Comparison of ENCODE assay signal across 11 cellular contexts in the genomic region with DNA sequence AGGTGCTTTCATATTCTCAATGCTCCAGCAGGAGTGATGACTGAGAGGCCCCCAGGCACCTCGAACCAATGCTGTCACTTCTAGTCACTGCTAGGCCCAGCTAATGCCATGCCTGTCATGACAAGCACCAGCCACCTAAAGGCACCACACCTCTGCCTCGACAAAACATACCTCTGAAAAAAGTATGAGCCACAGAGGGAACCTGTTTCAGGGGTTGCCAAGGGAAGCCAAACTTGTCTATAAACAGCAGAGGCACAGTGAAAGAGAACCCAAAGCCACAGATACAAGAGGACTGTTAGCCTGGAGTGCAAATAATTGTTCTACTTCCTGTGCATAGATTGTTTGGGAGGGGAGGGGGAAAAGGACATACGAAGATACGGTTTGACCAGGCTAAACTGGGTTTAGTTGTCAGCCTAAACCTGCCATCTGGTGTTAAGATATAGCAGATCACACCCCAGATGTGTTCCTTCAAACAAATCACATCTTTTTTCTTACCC. TPM values are rescaled to one million over a fixed set of nuclear protein-coding genes. Genes with fewer than 3 reads are reported as not detected.
DNase-seq lines count a peak whose midpoint lies in the region; ATAC-seq and TF ChIP-seq lines count a peak whose summit lies in the region.
"Had no signal": no experiment of that assay in that cellular context is flagged by ENCODE, and none has a peak within 500 bp of the region (broad histone marks: within the 10 kb centered on the region; RNA-seq: fewer than 3 reads in every experiment).

No MANE protein-coding gene starts in this region.

- no peak overlapping the region for H3K27ac Mint-ChIP-seq in CD4-positive, alpha-beta T cell
- H3K27ac Mint-ChIP-seq: CD8-positive, alpha-beta memory T cell had no signal

- H3K79me1 ChIP-seq in IMR-90 (ENCODE audit: low read depth in 1 of 2, low read length in 2 of 2) = peaks cover 29 to 56% of the 10 kb centered on the region in 2 experiments

- peak overlapping the region; percentile 94 for H2BK20ac ChIP-seq in IMR-90 (ENCODE audit: low read depth, low read length)

- H3K4ac ChIP-seq in IMR-90 (ENCODE audit: low read depth, low read length) = peak overlapping the region; percentile 99

- H3K56ac ChIP-seq in IMR-90 (ENCODE audit: extremely low read depth, insufficient read depth, low read length) = peak overlapping the region; percentile 60

- H3K14ac ChIP-seq in IMR-90 (replicated peaks; ENCODE audit: low read depth, low read length) = peak overlapping the region; percentile 98

- peak overlapping the region; percentile 97 for H2BK5ac ChIP-seq in IMR-90 (ENCODE audit: low read depth, low read length, poor library complexity, severe bottlenecking)

- peak overlapping the region; percentile 96 for H4K91ac ChIP-seq in IMR-90 (ENCODE audit: insufficient read depth, low read depth, low read length)

- no peaks in the 10 kb centered on the region for H3K36me3 ChIP-seq in A673 (ENCODE audit: insufficient read depth, low read length, poor library complexity, severe bottlenecking)
- H3K36me3 ChIP-seq in IMR-90 (ENCODE audit: control insufficient read depth, insufficient read depth, low read length) = peaks cover 1% of the 10 kb centered on the region; the same call in 1 of the 2 replicates
- H3K36me3 ChIP-seq in hepatocyte (replicated peaks; ENCODE audit: insufficient read depth, low read depth) = no peaks in the 10 kb centered on the region

- peaks cover 14% of the 10 kb centered on the region for H3K9me1 ChIP-seq in IMR-90 (ENCODE audit: insufficient read depth, low read length)

- peak overlapping the region; percentile 82 to 95 for H4K8ac ChIP-seq in IMR-90 (ENCODE audit: low read depth in 2 of 2, low read length in 2 of 2)

- H3K27me3 Mint-ChIP-seq in CD4-positive, alpha-beta T cell = peaks cover 22% of the 10 kb centered on the region
- H3K27me3 Mint-ChIP-seq: CD8-positive, alpha-beta memory T cell had no signal

- dilution Hi-C loops in IMR-90 (cut with HindIII; ENCODE audit: low sequenced_read_pairs, unreplicated experiment) = no loop called here

- intact Hi-C loops in A673 (cut with micrococcal nuclease; ENCODE audit: unreplicated experiment) (no loop called here), IMR-90 (cut with micrococcal nuclease) (loop anchor here (5.0 to 10.0 kb wide), 3 partner anchors 97 to 402 kb away; no protein-coding TSS in a partner anchor)
- intact Hi-C loops in CD4-positive, alpha-beta T cell (cut with DNase I, micrococcal nuclease) = no loop called here

- DNase-seq in A673 (ENCODE audit: low spot score) (peak; percentile 8), IMR-90 (peak; percentile 85), hepatocyte (ENCODE audit: low spot score) (peak; percentile 37)
- no peak for DNase-seq in activated CD8-positive, alpha-beta memory T cell treated with anti-CD3 and anti-CD28 coated beads for 24 hours
- DNase-seq in CD4-positive, alpha-beta T cell = no peak
- no peak for DNase-seq in activated effector memory CD4-positive, alpha-beta T cell treated with anti-CD3 and anti-CD28 coated beads, Interleukin-2, amount 50 U/mL, for 16 hours
- DNase-seq: CD8-positive, alpha-beta memory T cell; SIG-M5 had no signal

- H4K20me1 ChIP-seq in IMR-90 (ENCODE audit: insufficient read depth, low read length) = no peaks in the 10 kb centered on the region
- no peaks in the 10 kb centered on the region for H4K20me1 ChIP-seq in hepatocyte (ENCODE audit: insufficient read depth, poor library complexity, severe bottlenecking)

- peak overlapping the region; percentile 94 for H2AK9ac ChIP-seq in IMR-90 (replicated peaks; ENCODE audit: low read depth, low read length, poor library complexity)

- H3K9ac ChIP-seq in IMR-90 (ENCODE audit: low read depth, low read length) = peak overlapping the region; percentile 54

- peak; percentile 44 for TF ChIP-seq RAD21 in IMR-90 (IDR thresholded peaks at IDR 0.05; ENCODE audit: low read length)

- peaks cover 2% of the 10 kb centered on the region for H3K9me3 Mint-ChIP-seq in CD4-positive, alpha-beta T cell

- H2BK15ac ChIP-seq in IMR-90 (ENCODE audit: low read depth, low read length) = peak overlapping the region; percentile 86

- H3K23ac ChIP-seq in IMR-90 (ENCODE audit: low read depth, low read length) = peak overlapping the region; percentile 96

- in situ Hi-C loops in IMR-90 (cut with MboI; ENCODE audit: low sequenced_read_pairs) = no loop called here

- peak overlapping the region; percentile 98 for H2BK120ac ChIP-seq in IMR-90 (ENCODE audit: low read depth, low read length)

- H3K4me1 ChIP-seq in A673 (ENCODE audit: insufficient read depth, low read length, poor library complexity, severe bottlenecking) (no peaks in the 10 kb centered on the region), IMR-90 (ENCODE audit: control insufficient read depth, insufficient read depth, low read length) (peaks cover 18% of the 10 kb centered on the region), hepatocyte (ENCODE audit: insufficient read depth) (peaks cover 40% of the 10 kb centered on the region)

- POLR2A ChIA-PET in A673 (lab: Charles Lee; ENCODE audit: low non-redundant PET) (no interaction called here), IMR-90 (lab: Charles Lee; ENCODE audit: unreplicated experiment) (no interaction called here)
- POLR2A ChIA-PET in CD4-positive, alpha-beta T cell (lab: Charles Lee) = no interaction called here

- no peaks in the 10 kb centered on the region for H3K4me1 Mint-ChIP-seq in CD4-positive, alpha-beta T cell (ENCODE audit: low read depth)
- H3K4me1 Mint-ChIP-seq: CD8-positive, alpha-beta memory T cell had no signal

- H3K27ac ChIP-seq in A673 (ENCODE audit: low read depth, low read length, poor library complexity, severe bottlenecking) (no peak overlapping the region), IMR-90 (ENCODE audit: insufficient read depth, low read length) (peak overlapping the region; percentile 92), VCaP (peak overlapping the region; percentile 79), hepatocyte (peak overlapping the region; percentile 82)
- H3K27ac ChIP-seq in CD4-positive, alpha-beta T cell (ENCODE audit: low read depth, low read length) = no peak overlapping the region
- H3K27ac ChIP-seq: HL-60 had no signal

- TF ChIP-seq POLR2A in IMR-90 (IDR thresholded peaks at IDR 0.05; ENCODE audit: low read depth, low read length) = no peak

- H3K9me2 ChIP-seq in hepatocyte (replicated peaks; ENCODE audit: insufficient read depth) = no peaks in the 10 kb centered on the region

- ATAC-seq in IMR-90 (ENCODE audit: low read depth) (peak; percentile 22), HG03175 (IDR thresholded peaks at IDR 0.05; ENCODE audit: unreplicated experiment) (no peak)
- ATAC-seq in CD4-positive, alpha-beta T cell (ENCODE audit: poor library complexity) = no peak

- peak overlapping the region; percentile 78 for H3K18ac ChIP-seq in IMR-90 (ENCODE audit: low read depth, low read length)

- H3K4me3 ChIP-seq in A673 (ENCODE audit: low read depth, low read length, poor library complexity, severe bottlenecking) (no peak overlapping the region), IMR-90 (ENCODE audit: insufficient read depth, low read depth, low read length) (no peak overlapping the region), hepatocyte (no peak overlapping the region)

- TF ChIP-seq CTCF in A673 (conservative IDR thresholded peaks at IDR 0.05; ENCODE audit: low read depth, low read length) = no peak
- peak; percentile 32 for TF ChIP-seq CTCF in IMR-90 (conservative IDR thresholded peaks at IDR 0.05; ENCODE audit: low read depth, low read length)
- TF ChIP-seq CTCF in VCaP (conservative IDR thresholded peaks at IDR 0.05) = peak; percentile 71
- TF ChIP-seq CTCF in hepatocyte (IDR thresholded peaks at IDR 0.05; ENCODE audit: poor library complexity) = peak; percentile 24
- TF ChIP-seq CTCF in CD4-positive, alpha-beta T cell (IDR thresholded peaks at IDR 0.05) = no peak

- H2AFZ ChIP-seq in IMR-90 (replicated peaks; ENCODE audit: low read length, poor library complexity) (peak overlapping the region; percentile 80), hepatocyte (no peak overlapping the region)

- CTCF ChIA-PET in A673 (lab: Charles Lee) = no interaction called here
- CTCF ChIA-PET in IMR-90 (lab: Yijun Ruan, JAX) = interaction anchor here (0.7 kb wide), 1 partner anchor 9 kb away, joined by 3 read pairs; no protein-coding TSS in a partner anchor
- CTCF ChIA-PET in CD4-positive, alpha-beta T cell (lab: Charles Lee) = no interaction called here

- WGBS in IMR-90 (ENCODE audit: extremely low coverage in 2 of 2, insufficient read length in 1 of 2), 2 experiments = no CpG with 5 or more reads among the region's 4 CpGs
- WGBS in hepatocyte (ENCODE audit: low lambda C conversion rate, missing lambda C conversion rate) = 20% methylated on average over 4 of the region's 4 CpGs

- no TSS peak for BruUV-seq in A673 (replicated peaks; lab: Mats Ljungman, UMichigan)
- no TSS peak for BruUV-seq in IMR-90 (replicated peaks; lab: Mats Ljungman, UMichigan)

- H3K79me2 ChIP-seq in hepatocyte = peaks cover 8% of the 10 kb centered on the region

- H3K4me2 ChIP-seq in IMR-90 (ENCODE audit: low read depth, low read length) = peak overlapping the region; percentile 21
- peak overlapping the region; percentile 53 for H3K4me2 ChIP-seq in hepatocyte

- no peaks in the 10 kb centered on the region for H3K36me3 Mint-ChIP-seq in CD4-positive, alpha-beta T cell (ENCODE audit: low read depth)
- H3K36me3 Mint-ChIP-seq: CD8-positive, alpha-beta memory T cell had no signal

- H4K5ac ChIP-seq in IMR-90 (ENCODE audit: low read depth, low read length) = peak overlapping the region; percentile 65

- H3K9me3 ChIP-seq in A673 (ENCODE audit: low read depth, low read length, poor library complexity, severe bottlenecking) (no peaks in the 10 kb centered on the region), IMR-90 (ENCODE audit: control insufficient read depth, insufficient read depth, low read length) (no peaks in the 10 kb centered on the region), hepatocyte (ENCODE audit: low read depth) (no peaks in the 10 kb centered on the region)
- H3K9me3 ChIP-seq in CD4-positive, alpha-beta T cell (ENCODE audit: control insufficient read depth, low read length) = no peaks in the 10 kb centered on the region

- H3K27me3 ChIP-seq in A673 (replicated peaks; ENCODE audit: insufficient read depth, low read depth, low read length, poor library complexity) (no peaks in the 10 kb centered on the region), IMR-90 (ENCODE audit: control insufficient read depth, insufficient read depth, low read length) (no peaks in the 10 kb centered on the region), hepatocyte (no peaks in the 10 kb centered on the region)
- H3K27me3 ChIP-seq in CD4-positive, alpha-beta T cell (ENCODE audit: control insufficient read depth, insufficient read depth, low read length) = no peaks in the 10 kb centered on the region

- H3K4me3 Mint-ChIP-seq in CD4-positive, alpha-beta T cell = no peak overlapping the region
- H3K4me3 Mint-ChIP-seq: CD8-positive, alpha-beta memory T cell had no signal

- peak overlapping the region; percentile 96 for H2AK5ac ChIP-seq in IMR-90 (ENCODE audit: low read depth, low read length)

RNA-seq across cellular contexts. Expression of gene BNC2, which starts 45.9 kb away (rescaled TPM):
- 0.45 and 0.74 TPM in 2 replicates for total RNA-seq in A673 (2021)
- 37.8 and 45.2 TPM in 2 replicates for total RNA-seq in IMR-90 (2012; rRNA removed)
- polyA plus RNA-seq in IMR-90 (2012; rRNA removed) = 15.5 and 16.6 TPM in 2 replicates
- 6.6 and 8.4 TPM in 2 replicates for polyA plus RNA-seq in IMR-90 (2012; cell fraction: cytosol; rRNA removed)
- 23.9 and 49.3 TPM in 2 replicates for polyA plus RNA-seq in IMR-90 (2012; cell fraction: nucleus; rRNA removed; ENCODE audit: low replicate concordance)
- total RNA-seq in hepatocyte = 16.5 and 20.7 TPM in 2 replicates
- polyA plus RNA-seq in hepatocyte = 19.3 and 25.3 TPM in 2 replicates
- not detected for total RNA-seq in CD4-positive, alpha-beta T cell
- polyA plus RNA-seq: CD8-positive, alpha-beta memory T cell had no signal

Comparison
In these comparisons a context has a peak if more than half of its experiments do, and no peak if none do; other contexts are left out.
1. DNase-seq: peak in A673 (single experiment), IMR-90 (single experiment) and hepatocyte (single experiment); none in activated CD8-positive, alpha-beta memory T cell treated with anti-CD3 and anti-CD28 coated beads for 24 hours (single experiment), CD4-positive, alpha-beta T cell (0 of 10) and activated effector memory CD4-positive, alpha-beta T cell treated with anti-CD3 and anti-CD28 coated beads, Interleukin-2, amount 50 U/mL, for 16 hours (single experiment).
2. H3K27ac ChIP-seq: peak in IMR-90 (single experiment), VCaP (single experiment) and hepatocyte (single experiment); none in A673 (single experiment) and CD4-positive, alpha-beta T cell (single experiment).
3. CTCF ChIP-seq: peak in IMR-90 (single experiment), VCaP (single experiment) and hepatocyte (single experiment); none in A673 (single experiment) and CD4-positive, alpha-beta T cell (single experiment).
4. RNA of gene BNC2, which starts 45.9 kb away (total RNA-seq): 37.8 to 45.2 TPM in IMR-90 and 16.5 to 20.7 TPM in hepatocyte; 0.45 to 0.74 TPM in A673 and not detected in CD4-positive, alpha-beta T cell; every median in the first group is over 10 times any median in the second.